Comparison of ENCODE assay signal across 8 cellular contexts in the genomic region with DNA sequence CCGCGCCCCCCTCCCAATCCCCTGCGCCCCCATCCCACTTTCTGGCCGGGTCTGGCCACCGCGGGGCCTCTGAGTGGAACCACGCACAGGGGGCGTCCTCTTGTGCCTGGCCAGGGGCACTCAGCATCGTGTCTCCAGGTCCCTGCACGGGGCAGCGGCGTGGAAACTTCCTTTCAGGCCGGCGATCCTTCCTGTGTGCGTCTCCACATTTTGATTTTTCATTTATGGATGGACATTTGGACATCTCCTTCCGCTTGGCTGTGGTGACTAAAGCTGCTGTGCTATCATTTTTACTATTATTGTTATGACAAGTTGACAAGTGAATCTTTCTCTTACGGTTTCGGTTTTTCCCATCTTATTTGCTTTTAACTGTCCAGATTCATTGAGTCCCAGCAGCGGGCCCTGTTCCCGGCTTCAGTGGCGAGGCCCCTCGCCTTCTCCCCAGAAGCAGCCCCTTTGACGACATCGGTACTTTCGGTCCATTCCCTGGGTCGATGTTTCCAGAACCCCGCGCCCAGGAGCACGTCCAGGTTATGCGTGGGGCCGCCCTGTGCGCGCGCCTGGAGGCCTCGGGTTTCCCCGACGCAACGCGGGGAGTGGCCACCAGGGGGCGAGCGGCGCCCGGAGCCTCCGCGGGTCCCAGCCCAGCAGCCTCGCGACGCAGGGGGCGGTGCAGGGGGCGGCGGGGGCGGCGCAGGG. TPM values are rescaled to one million over a fixed set of nuclear protein-coding genes. Genes with fewer than 3 reads are reported as not detected.
DNase-seq lines count a peak whose midpoint lies in the region; FAIRE-seq and TF ChIP-seq lines count a peak whose summit lies in the region.

No MANE protein-coding gene starts in this region.

- H3K9me3 ChIP-seq in SK-N-SH (no peaks in the 10 kb centered on the region), osteoblast (ENCODE audit: low read depth, low read length) (no peaks in the 10 kb centered on the region), testis (no peaks in the 10 kb centered on the region)

- DNase-seq in AG09319 (ENCODE audit: extremely low read depth, low read depth): no peak
- DNase-seq in GM19239 (ENCODE audit: insufficient read length, low spot score): peak; percentile 100
- peak; percentile 80 for DNase-seq in KG1 (lab: John Stamatoyannopoulos, UW)
- DNase-seq in SK-N-SH: peak; percentile 95
- DNase-seq in activated naive CD4-positive, alpha-beta T cell treated with anti-CD3 and anti-CD28 coated beads, Interleukin-2, amount 50 U/mL, for 16 hours: peak; percentile 88
- DNase-seq in glomerular visceral epithelial cell (ENCODE audit: extremely low spot score): peak; percentile 80
- DNase-seq in osteoblast (ENCODE audit: insufficient read length, low spot score, missing footprints): peak; percentile 99
- DNase-seq in testis: peak; percentile 87

- WGBS in SK-N-SH (ENCODE audit: low lambda C conversion rate): 5% methylated on average over 24 of the region's 53 CpGs
- 1% methylated on average over 25 to 26 of the region's 53 CpGs for WGBS in testis, 2 donors

- H3K9ac ChIP-seq in SK-N-SH: peak overlapping the region; percentile 82

- FAIRE-seq in GM19239 (lab: Jason Lieb, UNC): peak; percentile 76

- H4K20me1 ChIP-seq in SK-N-SH (ENCODE audit: insufficient read depth): no peaks in the 10 kb centered on the region
- H4K20me1 ChIP-seq in osteoblast (ENCODE audit: insufficient read depth, low read length): no peaks in the 10 kb centered on the region

- H3K79me2 ChIP-seq in SK-N-SH (ENCODE audit: insufficient read depth) (no peaks in the 10 kb centered on the region), osteoblast (ENCODE audit: insufficient read depth, low read length) (no peaks in the 10 kb centered on the region)

- no peaks in the 10 kb centered on the region for H3K9me2 ChIP-seq in SK-N-SH

- H3K27me3 ChIP-seq in SK-N-SH (ENCODE audit: insufficient read depth) (no peaks in the 10 kb centered on the region), osteoblast (ENCODE audit: insufficient read depth, low read length) (peaks cover 3% of the 10 kb centered on the region), testis (no peaks in the 10 kb centered on the region)

- H3K27ac ChIP-seq in SK-N-SH (ENCODE audit: low read depth in 2 of 2, low read length in 1 of 2) (peak overlapping the region; percentile 56 to 82; a peak in 3 of 4 replicates), osteoblast (ENCODE audit: low read depth, low read length) (peak overlapping the region; percentile 56), testis (peak overlapping the region; percentile 65 to 87)

- no peaks in the 10 kb centered on the region for H3K36me3 ChIP-seq in SK-N-SH (replicated peaks in 1 of 2; ENCODE audit: control insufficient read depth in 1 of 2, insufficient read depth in 2 of 2, low read length in 1 of 2)
- no peaks in the 10 kb centered on the region for H3K36me3 ChIP-seq in osteoblast (ENCODE audit: insufficient read depth, low read length)
- H3K36me3 ChIP-seq in testis (ENCODE audit: low read depth, missing control alignments): no peaks in the 10 kb centered on the region

- POLR2A ChIA-PET in SK-N-SH (lab: Yijun Ruan, JAX): no interaction called here

- intact Hi-C loops in testis (cut with DNase I; ENCODE audit: low total_unique reads): loop anchor here (5.0 to 10.0 kb wide), 2 partner anchors 38 to 260 kb away; no protein-coding TSS in a partner anchor

- H3F3A ChIP-seq in SK-N-SH (replicated peaks; ENCODE audit: insufficient read depth): peaks cover 6% of the 10 kb centered on the region

- TF ChIP-seq CTCF in AG09319 (IDR thresholded peaks at IDR 0.05; ENCODE audit: low read depth, low read length): peak; percentile 63
- peak; percentile 69 for TF ChIP-seq CTCF in SK-N-SH (IDR thresholded peaks at IDR 0.05)
- TF ChIP-seq CTCF in osteoblast (IDR thresholded peaks at IDR 0.05; ENCODE audit: extremely low read depth, low read depth, low read length): peak; percentile 57
- peak; percentile 81 to 98 (median 91) for TF ChIP-seq CTCF in testis (IDR thresholded peaks at IDR 0.05)

- peaks cover 0 to 18% of the 10 kb centered on the region in 2 experiments; a peak in 1 of 4 replicates for H3K4me1 ChIP-seq in SK-N-SH (ENCODE audit: control insufficient read depth in 1 of 2, insufficient read depth in 2 of 2, low read depth in 1 of 2, low read length in 1 of 2)
- peaks cover 6% of the 10 kb centered on the region for H3K4me1 ChIP-seq in osteoblast (ENCODE audit: insufficient read depth, low read length)
- peaks cover 5% of the 10 kb centered on the region for H3K4me1 ChIP-seq in testis

- peak; percentile 72 for TF ChIP-seq RAD21 in SK-N-SH (IDR thresholded peaks at IDR 0.05; ENCODE audit: low read length)

- no peak for TF ChIP-seq POLR2A in testis (IDR thresholded peaks at IDR 0.05)

- H3K4me2 ChIP-seq in SK-N-SH: peak overlapping the region; percentile 91
- peak overlapping the region; percentile 95 for H3K4me2 ChIP-seq in osteoblast (ENCODE audit: insufficient read depth, low read length)

- no peak for TF ChIP-seq EP300 in SK-N-SH (IDR thresholded peaks at IDR 0.05; ENCODE audit: borderline replicate concordance in 1 of 2, low read depth in 1 of 2, low read length in 1 of 2)

- H2AFZ ChIP-seq in SK-N-SH (ENCODE audit: low read depth) (peak overlapping the region; percentile 99), osteoblast (ENCODE audit: low read length) (peak overlapping the region; percentile 88)

- H3K4me3 ChIP-seq in SK-N-SH (ENCODE audit: low read depth in 2 of 2, low read length in 1 of 2): peak overlapping the region; percentile 60 to 90
- H3K4me3 ChIP-seq in osteoblast (ENCODE audit: insufficient read depth, low read length): peak overlapping the region; percentile 82
- peak overlapping the region; percentile 46 to 63 for H3K4me3 ChIP-seq in testis

- CTCF ChIA-PET in SK-N-SH (lab: Yijun Ruan, JAX): interaction anchor here (0.6 to 7.4 kb wide), 9 partner anchors 10 to 326 kb away, joined by 3 to 135 read pairs (median 3); no protein-coding TSS in a partner anchor

TF ChIP-seq in SK-N-SH, 30 proteins besides CTCF, POLR2A, EP300 and RAD21 (continues in another document):
- TF ChIP-seq MEF2A (IDR thresholded peaks at IDR 0.05; ENCODE audit: borderline replicate concordance, low read depth) (no peak), FOXJ3 (CRISPR knock-in tag; IDR thresholded peaks at IDR 0.05) (no peak), FOSL2 (IDR thresholded peaks at IDR 0.05; ENCODE audit: borderline replicate concordance, low read depth) (no peak), TCF12 (IDR thresholded peaks at IDR 0.05) (no peak), MXI1 (IDR thresholded peaks at IDR 0.05; ENCODE audit: low read depth, low read length) (peak; percentile 27; the same call in 1 of the 2 replicates), ELF1 (IDR thresholded peaks at IDR 0.05) (no peak), TEAD4 (IDR thresholded peaks at IDR 0.05; ENCODE audit: borderline replicate concordance, insufficient read depth) (no peak), TAF1 (IDR thresholded peaks at IDR 0.05; ENCODE audit: borderline replicate concordance, low read depth, low read length) (0 out of 2 replicates have a peak, but pooled peaks have one; percentile 17), SMC3 (IDR thresholded peaks at IDR 0.05; ENCODE audit: low read depth, low read length) (peak; percentile 72), EZH2phosphoT487 (IDR thresholded peaks at IDR 0.05; ENCODE audit: borderline replicate concordance, low read depth) (no peak), GATA2 (CRISPR knock-in tag; IDR thresholded peaks at IDR 0.05) (no peak), FOXM1 (IDR thresholded peaks at IDR 0.05; ENCODE audit: low read depth) (no peak), GABPA (IDR thresholded peaks at IDR 0.05; ENCODE audit: low read depth) (no peak), RCOR1 (IDR thresholded peaks at IDR 0.05; ENCODE audit: low read length) (no peak), NRF1 (IDR thresholded peaks at IDR 0.05; ENCODE audit: low read depth, low read length) (peak; percentile 32; the same call in 1 of the 2 replicates)
- TF ChIP-seq, protein P1, sequence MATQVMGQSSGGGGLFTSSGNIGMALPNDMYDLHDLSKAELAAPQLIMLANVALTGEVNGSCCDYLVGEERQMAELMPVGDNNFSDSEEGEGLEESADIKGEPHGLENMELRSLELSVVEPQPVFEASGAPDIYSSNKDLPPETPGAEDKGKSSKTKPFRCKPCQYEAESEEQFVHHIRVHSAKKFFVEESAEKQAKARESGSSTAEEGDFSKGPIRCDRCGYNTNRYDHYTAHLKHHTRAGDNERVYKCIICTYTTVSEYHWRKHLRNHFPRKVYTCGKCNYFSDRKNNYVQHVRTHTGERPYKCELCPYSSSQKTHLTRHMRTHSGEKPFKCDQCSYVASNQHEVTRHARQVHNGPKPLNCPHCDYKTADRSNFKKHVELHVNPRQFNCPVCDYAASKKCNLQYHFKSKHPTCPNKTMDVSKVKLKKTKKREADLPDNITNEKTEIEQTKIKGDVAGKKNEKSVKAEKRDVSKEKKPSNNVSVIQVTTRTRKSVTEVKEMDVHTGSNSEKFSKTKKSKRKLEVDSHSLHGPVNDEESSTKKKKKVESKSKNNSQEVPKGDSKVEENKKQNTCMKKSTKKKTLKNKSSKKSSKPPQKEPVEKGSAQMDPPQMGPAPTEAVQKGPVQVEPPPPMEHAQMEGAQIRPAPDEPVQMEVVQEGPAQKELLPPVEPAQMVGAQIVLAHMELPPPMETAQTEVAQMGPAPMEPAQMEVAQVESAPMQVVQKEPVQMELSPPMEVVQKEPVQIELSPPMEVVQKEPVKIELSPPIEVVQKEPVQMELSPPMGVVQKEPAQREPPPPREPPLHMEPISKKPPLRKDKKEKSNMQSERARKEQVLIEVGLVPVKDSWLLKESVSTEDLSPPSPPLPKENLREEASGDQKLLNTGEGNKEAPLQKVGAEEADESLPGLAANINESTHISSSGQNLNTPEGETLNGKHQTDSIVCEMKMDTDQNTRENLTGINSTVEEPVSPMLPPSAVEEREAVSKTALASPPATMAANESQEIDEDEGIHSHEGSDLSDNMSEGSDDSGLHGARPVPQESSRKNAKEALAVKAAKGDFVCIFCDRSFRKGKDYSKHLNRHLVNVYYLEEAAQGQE (IDR thresholded peaks at IDR 0.05; ENCODE audit: low read depth, low read length): no peak
- TF ChIP-seq, protein P2, sequence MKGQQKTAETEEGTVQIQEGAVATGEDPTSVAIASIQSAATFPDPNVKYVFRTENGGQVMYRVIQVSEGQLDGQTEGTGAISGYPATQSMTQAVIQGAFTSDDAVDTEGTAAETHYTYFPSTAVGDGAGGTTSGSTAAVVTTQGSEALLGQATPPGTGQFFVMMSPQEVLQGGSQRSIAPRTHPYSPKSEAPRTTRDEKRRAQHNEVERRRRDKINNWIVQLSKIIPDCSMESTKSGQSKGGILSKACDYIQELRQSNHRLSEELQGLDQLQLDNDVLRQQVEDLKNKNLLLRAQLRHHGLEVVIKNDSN (IDR thresholded peaks at IDR 0.05; ENCODE audit: borderline replicate concordance, low read depth): no peak

RNA-seq across cellular contexts. Expression of a gene that starts 12.4 kb away (rescaled TPM):
- 13.0 and 15.0 TPM in 2 replicates for polyA plus RNA-seq in SK-N-SH (2012; rRNA removed)
- 4.5 and 8.6 TPM in 2 replicates for polyA plus RNA-seq in SK-N-SH (2012; cell fraction: cytosol; rRNA removed)
- polyA plus RNA-seq in SK-N-SH (2012; cell fraction: nucleus; rRNA removed): 21.6 and 27.3 TPM in 2 replicates
- total RNA-seq in osteoblast: 2.9 and 3.2 TPM in 2 replicates
- 10 to 100 TPM; 15.7 to 17.4 TPM for total RNA-seq in testis
- polyA plus RNA-seq in testis (ENCODE audit: insufficient read depth, low read depth, low replicate concordance): 5.5 TPM
